2 cellular contexts compared by ENCODE assay signal in the genomic region with DNA sequence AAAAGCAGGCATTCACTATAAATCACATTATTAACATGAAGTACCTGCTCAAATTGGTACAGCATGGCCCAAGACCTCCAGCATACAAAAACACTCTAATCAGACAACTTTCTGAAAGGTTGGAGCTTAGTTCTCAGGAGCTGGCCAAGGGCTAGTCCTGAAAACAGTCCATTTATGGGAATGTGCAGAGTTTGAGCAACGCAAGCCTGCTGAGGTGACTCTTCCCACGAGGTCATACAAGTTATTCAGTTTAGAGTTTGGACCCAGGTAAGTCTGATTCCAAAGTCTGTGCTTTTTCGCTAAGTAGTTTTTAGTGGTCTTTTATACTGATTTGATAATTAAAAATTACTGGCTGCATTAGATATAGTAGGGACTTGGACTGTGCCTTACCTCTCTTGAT.
A peak's percentile ranks its signal among the peaks of the same experiment; 100 is the strongest.
TF ChIP-seq lines count a peak whose summit lies in the region.

No MANE protein-coding gene starts in this region.

TF ChIP-seq in A549, 52 proteins besides CTCF, POLR2A, EP300 and RAD21:
- no peak for TF ChIP-seq HOXB13 (CRISPR knock-in tag; IDR thresholded peaks at IDR 0.05; ENCODE audit: low read depth)
- TF ChIP-seq CBX2 (IDR thresholded peaks at IDR 0.05; ENCODE audit: borderline replicate concordance, low read depth) = no peak
- TF ChIP-seq, protein P1, sequence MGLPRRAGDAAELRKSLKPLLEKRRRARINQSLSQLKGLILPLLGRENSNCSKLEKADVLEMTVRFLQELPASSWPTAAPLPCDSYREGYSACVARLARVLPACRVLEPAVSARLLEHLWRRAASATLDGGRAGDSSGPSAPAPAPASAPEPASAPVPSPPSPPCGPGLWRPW (IDR thresholded peaks at IDR 0.05) = no peak
- TF ChIP-seq, protein P2, sequence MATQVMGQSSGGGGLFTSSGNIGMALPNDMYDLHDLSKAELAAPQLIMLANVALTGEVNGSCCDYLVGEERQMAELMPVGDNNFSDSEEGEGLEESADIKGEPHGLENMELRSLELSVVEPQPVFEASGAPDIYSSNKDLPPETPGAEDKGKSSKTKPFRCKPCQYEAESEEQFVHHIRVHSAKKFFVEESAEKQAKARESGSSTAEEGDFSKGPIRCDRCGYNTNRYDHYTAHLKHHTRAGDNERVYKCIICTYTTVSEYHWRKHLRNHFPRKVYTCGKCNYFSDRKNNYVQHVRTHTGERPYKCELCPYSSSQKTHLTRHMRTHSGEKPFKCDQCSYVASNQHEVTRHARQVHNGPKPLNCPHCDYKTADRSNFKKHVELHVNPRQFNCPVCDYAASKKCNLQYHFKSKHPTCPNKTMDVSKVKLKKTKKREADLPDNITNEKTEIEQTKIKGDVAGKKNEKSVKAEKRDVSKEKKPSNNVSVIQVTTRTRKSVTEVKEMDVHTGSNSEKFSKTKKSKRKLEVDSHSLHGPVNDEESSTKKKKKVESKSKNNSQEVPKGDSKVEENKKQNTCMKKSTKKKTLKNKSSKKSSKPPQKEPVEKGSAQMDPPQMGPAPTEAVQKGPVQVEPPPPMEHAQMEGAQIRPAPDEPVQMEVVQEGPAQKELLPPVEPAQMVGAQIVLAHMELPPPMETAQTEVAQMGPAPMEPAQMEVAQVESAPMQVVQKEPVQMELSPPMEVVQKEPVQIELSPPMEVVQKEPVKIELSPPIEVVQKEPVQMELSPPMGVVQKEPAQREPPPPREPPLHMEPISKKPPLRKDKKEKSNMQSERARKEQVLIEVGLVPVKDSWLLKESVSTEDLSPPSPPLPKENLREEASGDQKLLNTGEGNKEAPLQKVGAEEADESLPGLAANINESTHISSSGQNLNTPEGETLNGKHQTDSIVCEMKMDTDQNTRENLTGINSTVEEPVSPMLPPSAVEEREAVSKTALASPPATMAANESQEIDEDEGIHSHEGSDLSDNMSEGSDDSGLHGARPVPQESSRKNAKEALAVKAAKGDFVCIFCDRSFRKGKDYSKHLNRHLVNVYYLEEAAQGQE (IDR thresholded peaks at IDR 0.05) = peak; percentile 20; the same call in 1 of the 2 replicates
- TF ChIP-seq GATA3 (IDR thresholded peaks at IDR 0.05; ENCODE audit: borderline replicate concordance) = no peak
- TF ChIP-seq KDM5A (IDR thresholded peaks at IDR 0.05) = no peak
- TF ChIP-seq NR3C1 (IDR thresholded peaks at IDR 0.05) = no peak

TF ChIP-seq in K562, 482 proteins besides CTCF, POLR2A, EP300 and RAD21:
- TF ChIP-seq FOXJ3 (CRISPR knock-in tag; IDR thresholded peaks at IDR 0.05) (no peak), CBX5 (IDR thresholded peaks at IDR 0.05; ENCODE audit: borderline replicate concordance, low read depth) (no peak)
